Comparison of ENCODE assay signal across 22 cellular contexts in the genomic region with DNA sequence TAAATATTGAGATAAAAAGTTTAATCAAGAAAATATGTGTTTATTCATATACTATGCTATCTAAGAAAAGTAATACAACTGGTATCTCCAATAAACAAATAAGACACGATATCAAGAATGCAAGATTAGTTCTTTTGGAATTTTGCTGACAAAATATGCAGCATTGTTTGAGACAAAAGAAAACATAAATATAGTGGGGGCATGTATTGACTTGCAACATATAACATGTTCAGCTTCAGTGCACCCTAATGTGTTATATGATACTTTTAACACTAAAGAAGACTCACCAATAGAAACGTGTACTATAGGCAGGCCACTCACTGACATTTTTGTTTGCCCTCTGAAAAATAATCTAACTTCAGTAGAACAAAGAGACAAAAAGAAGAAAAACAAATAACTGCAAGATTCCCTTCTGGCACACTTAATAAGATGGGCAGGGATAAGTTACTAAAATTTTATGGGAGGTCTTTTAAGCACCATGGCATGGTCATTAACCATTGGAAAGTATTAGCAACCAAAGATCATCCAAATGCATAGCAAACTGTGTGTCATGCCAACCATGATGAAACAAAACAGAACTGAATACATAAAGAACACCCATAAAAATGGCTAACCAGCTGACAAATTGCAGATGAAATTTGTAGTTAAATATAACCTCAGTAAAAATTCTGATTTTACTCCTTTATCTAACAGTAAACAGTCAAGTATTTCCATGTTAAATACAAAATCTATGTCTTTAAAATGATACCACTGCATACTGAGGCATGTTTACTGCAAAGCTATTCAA.
DNase-seq lines count a peak whose midpoint lies in the region; TF ChIP-seq lines count a peak whose summit lies in the region.
"Had no signal": no experiment of that assay in that cellular context is flagged by ENCODE, and none has a peak within 500 bp of the region (broad histone marks: within the 10 kb centered on the region; RNA-seq: fewer than 3 reads in every experiment).

No MANE protein-coding gene starts in this region.

- no peak overlapping the region for H3K4me3 ChIP-seq in CD8-positive, alpha-beta memory T cell (ENCODE audit: low read length)
- H3K4me3 ChIP-seq: GM23248, SJSA1 had no signal

- H3K27ac ChIP-seq in CD8-positive, alpha-beta memory T cell (ENCODE audit: low read depth, low read length), result no peak overlapping the region
- H3K27ac ChIP-seq: GM23248, SJSA1 had no signal

- no peaks in the 10 kb centered on the region for H3K9me3 ChIP-seq in CD8-positive, alpha-beta memory T cell (ENCODE audit: low read length)
- H3K9me3 ChIP-seq: SJSA1 had no signal

- DNase-seq in NCI-H510A treated with DMSO at 0.1 percent for 48 hours (lab: John Stamatoyannopoulos, UW) (peak; percentile 8), NCI-H510A (lab: John Stamatoyannopoulos, UW) (no peak), NCI-H69 (lab: John Stamatoyannopoulos, UW) (peak; percentile 75), left kidney (ENCODE audit: low read depth, low spot score) (peak; percentile 21), chondrocyte (ENCODE audit: low spot score) (no peak), NCI-H187 (lab: John Stamatoyannopoulos, UW) (no peak), osteocyte (ENCODE audit: extremely low spot score, unreplicated experiment) (no peak)
- no peak for DNase-seq in CD8-positive, alpha-beta memory T cell
- DNase-seq: AML-193; C1 segment of cervical spinal cord; CD8-positive, alpha-beta T cell; DMS79 treated with DMSO at 0.1 percent for 48 hours; GM23248; H9; KG1; NCI-H1092 treated with DMSO at 0.1 percent for 48 hours; NCI-H1436 treated with DMSO at 0.1 percent for 48 hours; NCI-H2029; NCI-H446 treated with DMSO at 0.1 percent for 48 hours; OCI-M1 had no signal

- POLR2A ChIA-PET in CD8-positive, alpha-beta memory T cell (lab: Charles Lee), result no interaction called here

- no peak overlapping the region for H3K4me3 Mint-ChIP-seq in CD8-positive, alpha-beta memory T cell
- H3K4me3 Mint-ChIP-seq in chondrocyte (ENCODE audit: unreplicated experiment) (no peak overlapping the region), osteocyte (ENCODE audit: unreplicated experiment) (no peak overlapping the region)
- H3K4me3 Mint-ChIP-seq: CD8-positive, alpha-beta T cell; H9; T-helper 1 cell treated with Interleukin-12 subunit alpha and Interleukin-12 subunit beta and Interleukin-4 antibody, amounts not matched to agents 30 μg/mL and 1 μg/mL, for 36 hours had no signal

- no peaks in the 10 kb centered on the region for H3K36me3 ChIP-seq in CD8-positive, alpha-beta memory T cell (ENCODE audit: insufficient read depth, low read length)
- H3K36me3 ChIP-seq: SJSA1 had no signal

- H3K27me3 ChIP-seq in CD8-positive, alpha-beta memory T cell (ENCODE audit: insufficient read depth, low read length, poor library complexity, severe bottlenecking), result no peaks in the 10 kb centered on the region

- no peaks in the 10 kb centered on the region for H3K4me1 ChIP-seq in CD8-positive, alpha-beta memory T cell (ENCODE audit: insufficient read depth, low read length)
- H3K4me1 ChIP-seq: SJSA1 had no signal

- CTCF ChIA-PET in CD8-positive, alpha-beta memory T cell (lab: Charles Lee), result no interaction called here

- no peaks in the 10 kb centered on the region for H3K27me3 Mint-ChIP-seq in CD8-positive, alpha-beta memory T cell
- H3K27me3 Mint-ChIP-seq in chondrocyte (ENCODE audit: low read depth) (peaks cover 17% of the 10 kb centered on the region), osteocyte (ENCODE audit: unreplicated experiment) (peaks cover 2% of the 10 kb centered on the region)

- TF ChIP-seq CTCF in chondrocyte (IDR thresholded peaks at IDR 0.05) (no peak), osteocyte (IDR thresholded peaks at IDR 0.05) (no peak)

- H3K36me3 Mint-ChIP-seq in CD8-positive, alpha-beta memory T cell, result no peaks in the 10 kb centered on the region
- H3K36me3 Mint-ChIP-seq in chondrocyte (ENCODE audit: low read depth) (no peaks in the 10 kb centered on the region), osteocyte (ENCODE audit: unreplicated experiment) (no peaks in the 10 kb centered on the region)
- H3K36me3 Mint-ChIP-seq: CD8-positive, alpha-beta T cell had no signal

- H3K9me3 Mint-ChIP-seq in CD8-positive, alpha-beta memory T cell, result peaks cover 0 to 20% (median 0%) of the 10 kb centered on the region in 5 donors
- H3K9me3 Mint-ChIP-seq in chondrocyte (ENCODE audit: low read depth) (no peaks in the 10 kb centered on the region), osteocyte (ENCODE audit: unreplicated experiment) (no peaks in the 10 kb centered on the region)
- H3K9me3 Mint-ChIP-seq: CD8-positive, alpha-beta T cell; H9; T-helper 1 cell treated with Interleukin-12 subunit alpha and Interleukin-12 subunit beta and Interleukin-4 antibody, amounts not matched to agents 30 μg/mL and 1 μg/mL, for 36 hours had no signal

- no peaks in the 10 kb centered on the region for H3K4me1 Mint-ChIP-seq in CD8-positive, alpha-beta memory T cell
- H3K4me1 Mint-ChIP-seq in chondrocyte (ENCODE audit: low read depth) (no peaks in the 10 kb centered on the region), osteocyte (ENCODE audit: unreplicated experiment) (no peaks in the 10 kb centered on the region)
- H3K4me1 Mint-ChIP-seq: H9 had no signal

- no peak overlapping the region for H3K27ac Mint-ChIP-seq in CD8-positive, alpha-beta memory T cell
- H3K27ac Mint-ChIP-seq in chondrocyte (ENCODE audit: unreplicated experiment) (no peak overlapping the region), osteocyte (ENCODE audit: unreplicated experiment) (no peak overlapping the region)
- H3K27ac Mint-ChIP-seq: CD8-positive, alpha-beta T cell; H9; T-helper 1 cell treated with Interleukin-12 subunit alpha and Interleukin-12 subunit beta and Interleukin-4 antibody, amounts not matched to agents 30 μg/mL and 1 μg/mL, for 36 hours had no signal

Comparison
In these comparisons a context has a peak if more than half of its experiments do, and no peak if none do; other contexts are left out.
1. DNase-seq: peak in NCI-H510A treated with DMSO at 0.1 percent for 48 hours (single experiment), NCI-H69 (single experiment) and left kidney (single experiment); none in NCI-H510A (single experiment), CD8-positive, alpha-beta memory T cell (0 of 5), chondrocyte (single experiment), NCI-H187 (0 of 2) and osteocyte (single experiment).